15 cellular contexts compared by ENCODE assay signal in the genomic region with DNA sequence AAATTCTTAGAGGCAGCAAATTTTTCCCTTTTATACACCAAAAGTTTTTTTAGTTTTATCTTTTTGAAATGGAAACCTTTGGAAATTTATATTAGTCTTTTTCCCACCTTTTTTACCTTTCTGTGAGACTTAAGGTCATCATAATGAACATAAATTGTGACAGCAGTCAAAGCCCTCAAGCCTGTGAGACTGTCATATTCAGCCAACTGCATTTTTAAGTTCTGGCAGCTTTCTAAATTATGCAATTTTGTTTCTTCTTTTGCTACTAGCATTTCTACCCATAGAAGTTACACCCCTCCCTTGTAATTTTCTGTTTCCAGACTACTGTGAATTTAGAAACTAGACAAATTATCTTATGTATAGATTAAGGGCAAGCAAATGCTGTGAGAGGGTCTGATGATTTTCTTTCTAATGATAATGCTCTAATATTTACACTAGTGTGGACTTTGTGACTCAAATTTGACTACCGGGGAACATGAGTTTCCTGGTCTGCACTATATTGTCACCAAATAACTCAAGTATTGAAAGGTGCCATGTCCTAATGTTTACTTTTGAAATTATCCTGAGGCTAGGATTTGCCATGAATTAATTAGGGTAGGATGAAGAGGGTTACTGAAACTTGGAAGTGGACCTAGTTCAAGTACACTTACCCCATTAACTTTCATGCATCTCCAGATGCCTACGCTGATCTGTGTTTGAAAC.
"Had no signal": no experiment of that assay in that cellular context is flagged by ENCODE, and none has a peak within 500 bp of the region (broad histone marks: within the 10 kb centered on the region; RNA-seq: fewer than 3 reads in every experiment).

No MANE protein-coding gene starts in this region.

- H3K27me3 ChIP-seq: esophagus squamous epithelium, neutrophil, tibial nerve, vagina had no signal

- FAIRE-seq: bronchial epithelial cell had no signal

- H3K9me3 ChIP-seq: esophagus squamous epithelium, neutrophil, tibial nerve, vagina had no signal

- ATAC-seq: activated T-cell treated with anti-CD3 and anti-CD28 coated beads, Interleukin-2, amount 50 U/mL, for 72 hours; naive thymus-derived CD8-positive, alpha-beta T cell; right cardiac atrium; stimulated activated naive B cell treated with anti-CD40 and anti-IgM and Interleukin-4, amounts not matched to agents 10 μg/mL and 1 μg/mL and 100 μg/mL, for 72 hours had no signal

- H3K4me3 ChIP-seq: esophagus squamous epithelium, tibial nerve, vagina had no signal

- H3K27ac ChIP-seq: esophagus squamous epithelium, neutrophil, tibial nerve, vagina, VCaP had no signal

- H3K36me3 ChIP-seq: esophagus squamous epithelium, vagina had no signal

- DNase-seq: activated CD4-positive, alpha-beta memory T cell treated with anti-CD3 and anti-CD28 coated beads, Interleukin-2, amount 10 ng/mL, durations not matched to agents 7 days and 5 days; activated naive CD8-positive, alpha-beta T cell treated with anti-CD3 and anti-CD28 coated beads, Interleukin-2, amount 10 ng/mL, durations not matched to agents 7 days and 5 days; activated T-cell treated with anti-CD3 and anti-CD28 coated beads, Interleukin-2, amount 50 U/mL, for 72 hours; aorta; esophagus squamous epithelium; foreskin fibroblast; glutamatergic neuron; naive thymus-derived CD8-positive, alpha-beta T cell; right cardiac atrium; stimulated activated naive B cell treated with anti-CD40 and anti-IgM and Interleukin-4, amounts not matched to agents 10 μg/mL and 1 μg/mL and 100 μg/mL, for 72 hours had no signal

- H3K4me1 ChIP-seq: esophagus squamous epithelium, tibial nerve, vagina had no signal
